Comparison of ENCODE assay signal across 1 cellular context in genomic region chr16:53130193-53131049, GRCh38.
TF ChIP-seq lines count a peak whose summit lies in the region.

No MANE protein-coding gene starts in this region.

TF ChIP-seq in HCT116, 20 proteins besides CTCF, POLR2A, EP300 and RAD21 (continued from another document):
- no peak for TF ChIP-seq REST (IDR thresholded peaks at IDR 0.05; ENCODE audit: low read depth)
- TF ChIP-seq ZBTB33 (IDR thresholded peaks at IDR 0.05; ENCODE audit: extremely low read depth, insufficient replicate concordance, low read length) = no peak
